ENCODE assay signal across 10 cellular contexts in genomic region chr10:683448-684071, GRCh38. TPM values are rescaled to one million over a fixed set of nuclear protein-coding genes. Genes with fewer than 3 reads are reported as not detected.
DNase-seq lines count a peak whose midpoint lies in the region; ATAC-seq and TF ChIP-seq lines count a peak whose summit lies in the region.
"Had no signal": no experiment of that assay in that cellular context is flagged by ENCODE, and none has a peak within 500 bp of the region (broad histone marks: within the 10 kb centered on the region; RNA-seq: fewer than 3 reads in every experiment).

No MANE protein-coding gene starts in this region.

- H2AK5ac ChIP-seq in trophoblast cell (ENCODE audit: low read length), result no peak overlapping the region

- H4K91ac ChIP-seq in trophoblast cell (ENCODE audit: low read depth, low read length), result no peak overlapping the region

- H3K4ac ChIP-seq in trophoblast cell (ENCODE audit: low read depth, low read length), result peak overlapping the region; percentile 44

- H2BK12ac ChIP-seq in trophoblast cell (ENCODE audit: low read length), result no peak overlapping the region

- H2AFZ ChIP-seq in trophoblast cell (ENCODE audit: insufficient read depth, low read length, poor library complexity), result no peak overlapping the region

- no peak overlapping the region for H4K8ac ChIP-seq in trophoblast cell (ENCODE audit: low read depth, low read length)

- H2BK120ac ChIP-seq in trophoblast cell (ENCODE audit: insufficient read depth, low read length, poor library complexity), result no peak overlapping the region

- WGBS in trophoblast cell (ENCODE audit: extremely low coverage, insufficient coverage, insufficient read length), result no CpG with 5 or more reads among the region's 23 CpGs

- no peak overlapping the region for H3K14ac ChIP-seq in trophoblast cell (ENCODE audit: low read length)

- no peaks in the 10 kb centered on the region for H3K79me2 ChIP-seq in trophoblast cell (ENCODE audit: control insufficient read depth, insufficient read depth, low read length, poor library complexity)

- H3K4me1 ChIP-seq in trophoblast cell (ENCODE audit: control insufficient read depth in 1 of 2, insufficient read depth in 2 of 2, low read length in 2 of 2), result peaks cover 7 to 12% of the 10 kb centered on the region in 2 experiments

- ATAC-seq in esophagus mucosa (peak; percentile 84), GM19328 (IDR thresholded peaks at IDR 0.05; ENCODE audit: unreplicated experiment) (no peak), GM19397 (IDR thresholded peaks at IDR 0.05; ENCODE audit: unreplicated experiment) (no peak)

- H3K9ac ChIP-seq in trophoblast cell (ENCODE audit: low read length), result no peak overlapping the region

- H3K36me3 ChIP-seq in trophoblast cell (ENCODE audit: control insufficient read depth in 1 of 2, insufficient read depth in 2 of 2, low read length in 2 of 2), result no peaks in the 10 kb centered on the region
- H3K36me3 ChIP-seq: cardiac muscle cell had no signal

- peak overlapping the region; percentile 72 for H3K4me3 ChIP-seq in AG10803 (ENCODE audit: low read length)
- no peak overlapping the region for H3K4me3 ChIP-seq in trophoblast cell (ENCODE audit: low read depth, low read length)
- H3K4me3 ChIP-seq: cardiac muscle cell had no signal

- peak; percentile 24 for TF ChIP-seq CTCF in AG10803 (conservative IDR thresholded peaks at IDR 0.05; ENCODE audit: low read length)

- H4K12ac ChIP-seq in trophoblast cell (ENCODE audit: low read depth, low read length), result no peak overlapping the region

- no peak overlapping the region for H3K23ac ChIP-seq in trophoblast cell (ENCODE audit: low read length)

- H3K18ac ChIP-seq in trophoblast cell (ENCODE audit: low read length), result peak overlapping the region; percentile 28

- peak overlapping the region; percentile 5 for H3K4me2 ChIP-seq in trophoblast cell (ENCODE audit: low read length)

- no peak overlapping the region for H2BK5ac ChIP-seq in trophoblast cell (ENCODE audit: low read depth, low read length, poor library complexity)

- no peaks in the 10 kb centered on the region for H3K27me3 ChIP-seq in trophoblast cell (ENCODE audit: insufficient read depth, low read length)
- H3K27me3 ChIP-seq: cardiac muscle cell had no signal

- H3K27ac ChIP-seq in trophoblast cell (ENCODE audit: low read depth, low read length), result no peak overlapping the region
- H3K27ac ChIP-seq: cardiac muscle cell had no signal

- H3K9me3 ChIP-seq in trophoblast cell (ENCODE audit: insufficient read depth, low read depth, low read length), result peaks cover 9% of the 10 kb centered on the region

- no peaks in the 10 kb centered on the region for H3K79me1 ChIP-seq in trophoblast cell (ENCODE audit: low read length)

- DNase-seq in AG10803 (ENCODE audit: low read depth), result peak; percentile 91
- DNase-seq in NCI-H69 (lab: John Stamatoyannopoulos, UW), result peak; percentile 40
- no peak for DNase-seq in trophoblast cell
- no peak for DNase-seq in globus pallidus (ENCODE audit: low spot score)
- no peak for DNase-seq in NCI-H774 (lab: John Stamatoyannopoulos, UW)
- DNase-seq: NCI-H1105 treated with DMSO at 0.1 percent for 48 hours had no signal

RNA-seq across cellular contexts. Expression of gene DIP2C, which starts 5.9 kb away (rescaled TPM):
- total RNA-seq in esophagus mucosa, result 3.6 TPM
- polyA plus RNA-seq in trophoblast cell (2013), result 6.9 and 7.0 TPM in 2 replicates

Comparison
In these comparisons a context has a peak if more than half of its experiments do, and no peak if none do; other contexts are left out.
1. DNase-seq: peak in AG10803 (single experiment) and NCI-H69 (single experiment); none in trophoblast cell (0 of 2), globus pallidus (single experiment) and NCI-H774 (single experiment).